Comparison of ENCODE assay signal across 7 cellular contexts in the genomic region with DNA sequence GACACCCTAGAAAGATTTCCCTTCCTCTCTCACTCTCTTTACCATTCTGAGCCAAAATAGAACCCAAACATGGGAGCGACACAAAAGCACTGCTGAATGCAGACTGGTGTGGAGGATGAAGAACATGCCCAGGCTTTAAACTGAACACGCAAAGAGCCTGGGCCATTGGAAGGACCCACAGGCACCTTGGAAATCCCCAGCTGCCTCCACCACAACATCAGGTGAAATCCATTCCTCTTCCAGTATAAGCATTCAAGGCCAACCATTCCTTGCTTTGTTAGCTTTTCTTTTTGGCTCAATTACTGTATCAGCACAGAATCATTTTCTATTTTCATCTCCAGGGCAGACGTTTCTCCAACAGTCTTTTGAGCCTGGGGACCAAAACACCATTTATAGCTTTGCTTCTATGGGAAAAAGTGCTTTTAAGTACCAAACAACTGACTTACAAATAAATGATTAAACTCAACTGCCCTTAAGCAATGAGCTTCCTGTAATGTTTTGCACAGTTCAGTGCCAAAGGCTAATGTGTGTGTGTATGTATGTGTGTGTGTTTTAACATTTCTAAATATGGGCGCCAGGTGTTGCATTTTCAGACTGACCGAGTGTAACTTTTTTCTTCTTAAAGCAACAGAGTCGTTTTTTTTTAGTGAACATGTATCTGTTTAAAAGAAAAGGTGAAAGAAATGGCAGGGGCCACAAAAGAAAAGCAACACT. TPM values are rescaled to one million over a fixed set of nuclear protein-coding genes. Genes with fewer than 3 reads are reported as not detected.
DNase-seq lines count a peak whose midpoint lies in the region; ATAC-seq and TF ChIP-seq lines count a peak whose summit lies in the region.

No MANE protein-coding gene starts in this region.

- H3K4me3 ChIP-seq in esophagus squamous epithelium (no peak overlapping the region), upper lobe of left lung (no peak overlapping the region)

- DNase-seq in NCI-H1417 treated with DMSO at 0.1 percent for 48 hours (lab: John Stamatoyannopoulos, UW) (peak; percentile 10), esophagus squamous epithelium (lab: John Stamatoyannopoulos, UW) (no peak), upper lobe of left lung (peak in 1 of 2 donors; percentile 44), activated gamma-delta T cell treated with Interleukin-2 at 50 U/mL for 16 hours (no peak)
- no peak for DNase-seq in stimulated activated CD4-positive, alpha-beta T cell treated with anti-CD3 and anti-CD28 coated beads, Interleukin-4, amount 100 ng/mL, for 4 hours

- TF ChIP-seq CTCF in esophagus squamous epithelium (IDR thresholded peaks at IDR 0.05): no peak
- TF ChIP-seq CTCF in upper lobe of left lung (IDR thresholded peaks at IDR 0.05): peak in 1 of 6 experiments; percentile 23

- TF ChIP-seq EP300 in upper lobe of left lung (IDR thresholded peaks at IDR 0.05): peak in 1 of 4 donors; percentile 16

- TF ChIP-seq POLR2A in esophagus squamous epithelium (IDR thresholded peaks at IDR 0.05): no peak
- no peak for TF ChIP-seq POLR2A in upper lobe of left lung (IDR thresholded peaks at IDR 0.05)

- H3K4me1 ChIP-seq in esophagus squamous epithelium: peaks cover 0 to 17% (median 5%) of the 10 kb centered on the region in 3 donors
- H3K4me1 ChIP-seq in upper lobe of left lung: peaks cover 4 to 17% (median 9%) of the 10 kb centered on the region in 4 donors

- ATAC-seq in GM18867 (IDR thresholded peaks at IDR 0.05; ENCODE audit: unreplicated experiment) (peak; percentile 60), HG02571 (IDR thresholded peaks at IDR 0.05; ENCODE audit: unreplicated experiment) (peak; percentile 51), upper lobe of left lung (ENCODE audit: low FRiP score in 2 of 2) (peak; percentile 51 to 77)

- H3K36me3 ChIP-seq in esophagus squamous epithelium (no peaks in the 10 kb centered on the region), upper lobe of left lung (no peaks in the 10 kb centered on the region)

- no peaks in the 10 kb centered on the region for H3K9me3 ChIP-seq in esophagus squamous epithelium
- no peaks in the 10 kb centered on the region for H3K9me3 ChIP-seq in upper lobe of left lung

- no peaks in the 10 kb centered on the region for H3K27me3 ChIP-seq in esophagus squamous epithelium
- no peaks in the 10 kb centered on the region for H3K27me3 ChIP-seq in upper lobe of left lung

- H3K27ac ChIP-seq in esophagus squamous epithelium (peak overlapping the region in 3 of 4 donors; percentile 13 to 71 (median 52)), upper lobe of left lung (peak overlapping the region in 3 of 4 donors; percentile 40 to 67 (median 57))

- 14 to 16% methylated on average over 6 of the region's 6 CpGs for WGBS in esophagus squamous epithelium, 2 donors
- WGBS in upper lobe of left lung, 2 donors: 21 to 26% methylated on average over 6 of the region's 6 CpGs

- intact Hi-C loops in esophagus squamous epithelium (cut with DNase I): no loop called here

RNA-seq across cellular contexts. Expression of a gene that starts 16.2 kb away (rescaled TPM):
- 10 to 100 TPM; 28.2 to 50.5 (median 35.9) TPM for total RNA-seq in esophagus squamous epithelium
- total RNA-seq in upper lobe of left lung: 10 to 100 TPM in 4 of 6 donors, 1 to 10 TPM in 2; 7.0 to 17.8 (median 10.8) TPM

RNA-seq across cellular contexts. Expression of a gene that starts 16.7 kb away (rescaled TPM):
- total RNA-seq in esophagus squamous epithelium (not detected), upper lobe of left lung (not detected)
